In genomic region chr6:158854214-158855101, GRCh38 we compare ENCODE assay signal across 10 cellular contexts. TPM values are rescaled to one million over a fixed set of nuclear protein-coding genes. Genes with fewer than 3 reads are reported as not detected.
DNase-seq lines count a peak whose midpoint lies in the region; ATAC-seq and TF ChIP-seq lines count a peak whose summit lies in the region.
"Had no signal": no experiment of that assay in that cellular context is flagged by ENCODE, and none has a peak within 500 bp of the region (broad histone marks: within the 10 kb centered on the region; RNA-seq: fewer than 3 reads in every experiment).

No MANE protein-coding gene starts in this region.

- peaks cover 18 to 31% (median 24%) of the 10 kb centered on the region in 4 donors for H3K4me1 Mint-ChIP-seq in CD4-positive, alpha-beta memory T cell
- H3K4me1 Mint-ChIP-seq in activated CD8-positive, alpha-beta T cell treated with anti-CD3 and anti-CD28 coated beads, Interleukin-2, amount 10 ng/mL, durations not matched to agents 7 days and 5 days (ENCODE audit: low read depth) = peaks cover 23% of the 10 kb centered on the region

- no peaks in the 10 kb centered on the region for H3K36me3 ChIP-seq in CD4-positive, alpha-beta memory T cell (ENCODE audit: insufficient read depth, low read length)
- no peaks in the 10 kb centered on the region for H3K36me3 ChIP-seq in left lung
- H3K36me3 ChIP-seq: sigmoid colon had no signal

- no peaks in the 10 kb centered on the region for H3K36me3 Mint-ChIP-seq in CD4-positive, alpha-beta memory T cell
- no peaks in the 10 kb centered on the region for H3K36me3 Mint-ChIP-seq in activated CD8-positive, alpha-beta T cell treated with anti-CD3 and anti-CD28 coated beads, Interleukin-2, amount 10 ng/mL, durations not matched to agents 7 days and 5 days (ENCODE audit: low read depth)

- H3K4me3 Mint-ChIP-seq in CD4-positive, alpha-beta memory T cell = no peak overlapping the region
- H3K4me3 Mint-ChIP-seq in activated CD8-positive, alpha-beta T cell treated with anti-CD3 and anti-CD28 coated beads, Interleukin-2, amount 10 ng/mL, durations not matched to agents 7 days and 5 days = no peak overlapping the region
- H3K4me3 Mint-ChIP-seq: T-helper 1 cell treated with Interleukin-12 subunit alpha and Interleukin-12 subunit beta and Interleukin-4 antibody, amounts not matched to agents 30 μg/mL and 1 μg/mL, for 36 hours had no signal

- DNase-seq in CD4-positive, alpha-beta memory T cell = peak; percentile 56 to 78 (median 71)
- DNase-seq in Jurkat, Clone E6-1 (ENCODE audit: low read depth, low spot score) = peak; percentile 76
- peak; percentile 35 for DNase-seq in activated CD8-positive, alpha-beta T cell treated with anti-CD3 and anti-CD28 coated beads, Interleukin-2, amount 10 ng/mL, durations not matched to agents 7 days and 5 days
- DNase-seq in left lung (no peak), NCI-H1417 (lab: John Stamatoyannopoulos, UW) (no peak)
- DNase-seq: sigmoid colon had no signal

- ATAC-seq in activated CD8-positive, alpha-beta T cell treated with anti-CD3 and anti-CD28 coated beads, Interleukin-2, amount 10 ng/mL, durations not matched to agents 7 days and 5 days = peak; percentile 24
- ATAC-seq in left lung = no peak
- ATAC-seq in HG02798 (IDR thresholded peaks at IDR 0.05; ENCODE audit: poor library complexity, unreplicated experiment) = no peak
- ATAC-seq in GM18867 (IDR thresholded peaks at IDR 0.05; ENCODE audit: unreplicated experiment) = no peak
- ATAC-seq in HG02642 (IDR thresholded peaks at IDR 0.05; ENCODE audit: poor library complexity, unreplicated experiment) = no peak

- peak overlapping the region; percentile 53 to 81 for H3K4me3 ChIP-seq in CD4-positive, alpha-beta memory T cell (ENCODE audit: low read length in 2 of 2)
- H3K4me3 ChIP-seq in Jurkat, Clone E6-1 (ENCODE audit: low read length) = no peak overlapping the region
- H3K4me3 ChIP-seq in left lung = no peak overlapping the region
- H3K4me3 ChIP-seq: sigmoid colon had no signal

- H3K27ac ChIP-seq in CD4-positive, alpha-beta memory T cell (ENCODE audit: low read depth, low read length) = peak overlapping the region; percentile 91
- peak overlapping the region; percentile 78 to 79 for H3K27ac ChIP-seq in left lung

- no peaks in the 10 kb centered on the region for H3K27me3 Mint-ChIP-seq in CD4-positive, alpha-beta memory T cell
- no peaks in the 10 kb centered on the region for H3K27me3 Mint-ChIP-seq in activated CD8-positive, alpha-beta T cell treated with anti-CD3 and anti-CD28 coated beads, Interleukin-2, amount 10 ng/mL, durations not matched to agents 7 days and 5 days (ENCODE audit: low read depth)

- TF ChIP-seq CTCF in left lung (IDR thresholded peaks at IDR 0.05) = no peak

- intact Hi-C loops in CD4-positive, alpha-beta memory T cell (cut with micrococcal nuclease) = loop anchor here (5.0 to 10.0 kb wide), 2 partner anchors 188 to 210 kb away; partner anchors contain the start of genes DYNLT1 and TAGAP
- intact Hi-C loops in left lung (cut with DNase I) = no loop called here

- CTCF ChIA-PET in CD4-positive, alpha-beta memory T cell (lab: Charles Lee; ENCODE audit: partially characterized antibody) = interaction anchor here (1.0 to 5.1 kb wide), 7 partner anchors 14 to 118 kb away, joined by 3 to 58 read pairs (median 4); no protein-coding TSS in a partner anchor
- CTCF ChIA-PET in activated CD8-positive, alpha-beta T cell treated with anti-CD3 and anti-CD28 coated beads, Interleukin-2, amount 10 ng/mL, durations not matched to agents 7 days and 5 days (lab: Charles Lee) = interaction anchor here (1.0 to 2.7 kb wide), 6 partner anchors 9 to 104 kb away, joined by 3 to 25 read pairs (median 4); no protein-coding TSS in a partner anchor

- H3K9me3 Mint-ChIP-seq in CD4-positive, alpha-beta memory T cell = peaks cover 0 to 2% (median 0%) of the 10 kb centered on the region in 8 donors
- no peaks in the 10 kb centered on the region for H3K9me3 Mint-ChIP-seq in activated CD8-positive, alpha-beta T cell treated with anti-CD3 and anti-CD28 coated beads, Interleukin-2, amount 10 ng/mL, durations not matched to agents 7 days and 5 days (ENCODE audit: insufficient read depth)
- H3K9me3 Mint-ChIP-seq: T-helper 1 cell treated with Interleukin-12 subunit alpha and Interleukin-12 subunit beta and Interleukin-4 antibody, amounts not matched to agents 30 μg/mL and 1 μg/mL, for 36 hours had no signal

- no peak overlapping the region for H3K27ac Mint-ChIP-seq in CD4-positive, alpha-beta memory T cell
- H3K27ac Mint-ChIP-seq in activated CD8-positive, alpha-beta T cell treated with anti-CD3 and anti-CD28 coated beads, Interleukin-2, amount 10 ng/mL, durations not matched to agents 7 days and 5 days = no peak overlapping the region
- H3K27ac Mint-ChIP-seq: T-helper 1 cell treated with Interleukin-12 subunit alpha and Interleukin-12 subunit beta and Interleukin-4 antibody, amounts not matched to agents 30 μg/mL and 1 μg/mL, for 36 hours had no signal

- no peaks in the 10 kb centered on the region for H3K27me3 ChIP-seq in CD4-positive, alpha-beta memory T cell (ENCODE audit: insufficient read depth, low read length)
- no peaks in the 10 kb centered on the region for H3K27me3 ChIP-seq in left lung
- H3K27me3 ChIP-seq: sigmoid colon had no signal

- H3K9me3 ChIP-seq in CD4-positive, alpha-beta memory T cell (ENCODE audit: control insufficient read depth in 1 of 2, low read length in 2 of 2) = no peaks in the 10 kb centered on the region
- no peaks in the 10 kb centered on the region for H3K9me3 ChIP-seq in left lung
- H3K9me3 ChIP-seq: sigmoid colon had no signal

- POLR2A ChIA-PET in CD4-positive, alpha-beta memory T cell (lab: Charles Lee; ENCODE audit: partially characterized antibody) = interaction anchor here (0.6 to 9.6 kb wide), 28 partner anchors 9 to 210 kb away, joined by 3 to 544 read pairs (median 5); partner anchors contain the start of genes DYNLT1, EZR, SYTL3 and TAGAP
- POLR2A ChIA-PET in activated CD8-positive, alpha-beta T cell treated with anti-CD3 and anti-CD28 coated beads, Interleukin-2, amount 10 ng/mL, durations not matched to agents 7 days and 5 days (lab: Charles Lee) = interaction anchor here (0.7 to 5.4 kb wide), 11 partner anchors 9 to 838 kb away, joined by 3 to 100 read pairs (median 4); partner anchors contain the start of genes EZR and TAGAP

- peaks cover 70% of the 10 kb centered on the region for H3K4me1 ChIP-seq in CD4-positive, alpha-beta memory T cell (ENCODE audit: insufficient read depth, low read length)
- H3K4me1 ChIP-seq in left lung = peaks cover 14 to 42% of the 10 kb centered on the region in 2 donors

RNA-seq across cellular contexts. Expression of gene EZR, which starts 35.3 kb away (rescaled TPM):
- 100 to 1,000 TPM; 264 to 277 TPM for total RNA-seq in CD4-positive, alpha-beta memory T cell
- 100 to 1,000 TPM; 260 to 268 TPM for polyA plus RNA-seq in CD4-positive, alpha-beta memory T cell
- polyA plus RNA-seq in Jurkat, Clone E6-1 (2012; ENCODE audit: insufficient read depth, insufficient read length) = 104 TPM
- 100 to 1,000 TPM; 177 to 180 TPM for total RNA-seq in activated CD8-positive, alpha-beta T cell treated with anti-CD3 and anti-CD28 coated beads, Interleukin-2, amount 10 ng/mL, durations not matched to agents 7 days and 5 days
- 100 to 1,000 TPM; 315 to 328 TPM for total RNA-seq in left lung

Comparison
In these comparisons a context has a peak if more than half of its experiments do, and no peak if none do; other contexts are left out.
1. DNase-seq: peak in CD4-positive, alpha-beta memory T cell (5 of 5), Jurkat, Clone E6-1 (single experiment) and activated CD8-positive, alpha-beta T cell treated with anti-CD3 and anti-CD28 coated beads, Interleukin-2, amount 10 ng/mL, durations not matched to agents 7 days and 5 days (single experiment); none in left lung (0 of 2) and NCI-H1417 (0 of 3).
2. H3K4me3 ChIP-seq: peak in CD4-positive, alpha-beta memory T cell (2 of 2); none in Jurkat, Clone E6-1 (single experiment) and left lung (0 of 2).